Comparison of ENCODE assay signal across 16 cellular contexts in the genomic region with DNA sequence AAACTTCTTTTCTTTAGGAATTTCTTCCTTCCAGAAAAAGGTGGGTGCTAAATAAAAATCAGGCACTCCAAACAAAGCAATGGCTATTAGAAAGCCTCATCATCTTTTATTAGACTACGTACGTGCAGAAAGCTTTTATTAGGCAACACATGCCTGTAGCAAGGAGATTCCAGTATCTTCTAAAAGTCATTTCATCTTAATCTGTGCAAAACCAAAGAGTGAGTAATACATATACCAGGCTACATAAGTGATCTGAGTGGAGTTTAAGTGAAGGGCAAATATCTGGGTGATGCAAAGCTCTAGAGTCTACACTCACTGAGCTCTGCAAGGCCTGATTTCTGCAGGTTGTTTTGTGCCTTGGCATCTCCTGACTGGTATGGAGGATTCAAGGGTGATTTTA.
DNase-seq lines count a peak whose midpoint lies in the region; ATAC-seq lines count a peak whose summit lies in the region.
"Had no signal": no experiment of that assay in that cellular context is flagged by ENCODE, and none has a peak within 500 bp of the region (broad histone marks: within the 10 kb centered on the region; RNA-seq: fewer than 3 reads in every experiment).

No MANE protein-coding gene starts in this region.

- no peaks in the 10 kb centered on the region for H3K27me3 Mint-ChIP-seq in stimulated activated naive CD8-positive, alpha-beta T cell treated with anti-CD3 and anti-CD28 coated beads, Interleukin-15, amount 100 ng/mL, for 72 hours
- H3K27me3 Mint-ChIP-seq in activated T-helper 2 cell treated with anti-CD3 and anti-CD28 coated beads, Interferon-gamma antibody, Interleukin-2, Interleukin-4, amounts not matched to agents 10 μg/mL and 5 μg/mL and 100 μg/mL, durations not matched to agents 14 hours and 24 hours and 36 hours (ENCODE audit: low read depth), result no peaks in the 10 kb centered on the region

- no peak for DNase-seq in stimulated activated naive CD8-positive, alpha-beta T cell treated with anti-CD3 and anti-CD28 coated beads, Interleukin-15, amount 100 ng/mL, for 72 hours
- no peak for DNase-seq in stimulated activated naive CD8-positive, alpha-beta T cell treated with anti-CD3 and anti-CD28 coated beads, Interleukin-15, Interleukin-2, amounts not matched to agents 100 U/mL and 50 U/mL, for 24 hours
- no peak for DNase-seq in activated T-helper 2 cell treated with anti-CD3 and anti-CD28 coated beads, Interferon-gamma antibody, Interleukin-2, Interleukin-4, amounts not matched to agents 10 μg/mL and 5 μg/mL and 100 μg/mL, durations not matched to agents 14 hours and 24 hours and 36 hours (ENCODE audit: low spot score)
- DNase-seq in iris pigment epithelial cell (ENCODE audit: low read depth) (peak; percentile 12), substantia nigra (lab: John Stamatoyannopoulos, UW) (no peak), NCI-H1436 (lab: John Stamatoyannopoulos, UW) (no peak), NCI-H128 (lab: John Stamatoyannopoulos, UW; ENCODE audit: unreplicated experiment) (no peak)
- no peak for DNase-seq in activated effector memory CD4-positive, alpha-beta T cell treated with anti-CD3 and anti-CD28 coated beads, Interleukin-2, amount 50 U/mL, for 16 hours
- DNase-seq: EL, KG1, NCI-H1092, NCI-H1694, NCI-H2227 treated with DMSO at 0.1 percent for 48 hours, NCI-H524, SHP77 had no signal

- ATAC-seq in stimulated activated naive CD8-positive, alpha-beta T cell treated with anti-CD3 and anti-CD28 coated beads, Interleukin-15, amount 100 ng/mL, for 72 hours, result peak; percentile 68
- ATAC-seq in stimulated activated naive CD8-positive, alpha-beta T cell treated with anti-CD3 and anti-CD28 coated beads, Interleukin-15, Interleukin-2, amounts not matched to agents 100 U/mL and 50 U/mL, for 24 hours, result no peak
- ATAC-seq: HepG2 had no signal

- H3K27ac Mint-ChIP-seq in stimulated activated naive CD8-positive, alpha-beta T cell treated with anti-CD3 and anti-CD28 coated beads, Interleukin-15, amount 100 ng/mL, for 72 hours, result no peak overlapping the region
- H3K27ac Mint-ChIP-seq in activated T-helper 2 cell treated with anti-CD3 and anti-CD28 coated beads, Interferon-gamma antibody, Interleukin-2, Interleukin-4, amounts not matched to agents 10 μg/mL and 5 μg/mL and 100 μg/mL, durations not matched to agents 14 hours and 24 hours and 36 hours, result peak overlapping the region; percentile 30

- peak overlapping the region; percentile 23 for H3K27ac ChIP-seq in substantia nigra (ENCODE audit: low read depth, low read length, poor library complexity, severe bottlenecking)

- no peaks in the 10 kb centered on the region for H3K9me3 Mint-ChIP-seq in stimulated activated naive CD8-positive, alpha-beta T cell treated with anti-CD3 and anti-CD28 coated beads, Interleukin-15, amount 100 ng/mL, for 72 hours
- H3K9me3 Mint-ChIP-seq in activated T-helper 2 cell treated with anti-CD3 and anti-CD28 coated beads, Interferon-gamma antibody, Interleukin-2, Interleukin-4, amounts not matched to agents 10 μg/mL and 5 μg/mL and 100 μg/mL, durations not matched to agents 14 hours and 24 hours and 36 hours, result no peaks in the 10 kb centered on the region

- H3K36me3 Mint-ChIP-seq in activated T-helper 2 cell treated with anti-CD3 and anti-CD28 coated beads, Interferon-gamma antibody, Interleukin-2, Interleukin-4, amounts not matched to agents 10 μg/mL and 5 μg/mL and 100 μg/mL, durations not matched to agents 14 hours and 24 hours and 36 hours (ENCODE audit: low read depth), result peaks cover 59% of the 10 kb centered on the region

- intact Hi-C loops in activated T-helper 2 cell treated with anti-CD3 and anti-CD28 coated beads, Interferon-gamma antibody, Interleukin-2, Interleukin-4, amounts not matched to agents 10 μg/mL and 5 μg/mL and 100 μg/mL, durations not matched to agents 14 hours and 24 hours and 36 hours (cut with micrococcal nuclease), result no loop called here

- no peak overlapping the region for H3K4me3 Mint-ChIP-seq in stimulated activated naive CD8-positive, alpha-beta T cell treated with anti-CD3 and anti-CD28 coated beads, Interleukin-15, amount 100 ng/mL, for 72 hours
- H3K4me3 Mint-ChIP-seq in activated T-helper 2 cell treated with anti-CD3 and anti-CD28 coated beads, Interferon-gamma antibody, Interleukin-2, Interleukin-4, amounts not matched to agents 10 μg/mL and 5 μg/mL and 100 μg/mL, durations not matched to agents 14 hours and 24 hours and 36 hours (ENCODE audit: low read depth), result no peak overlapping the region

- peaks cover 19% of the 10 kb centered on the region for H3K4me1 Mint-ChIP-seq in stimulated activated naive CD8-positive, alpha-beta T cell treated with anti-CD3 and anti-CD28 coated beads, Interleukin-15, amount 100 ng/mL, for 72 hours
- H3K4me1 Mint-ChIP-seq in activated T-helper 2 cell treated with anti-CD3 and anti-CD28 coated beads, Interferon-gamma antibody, Interleukin-2, Interleukin-4, amounts not matched to agents 10 μg/mL and 5 μg/mL and 100 μg/mL, durations not matched to agents 14 hours and 24 hours and 36 hours (ENCODE audit: low read depth), result peaks cover 24% of the 10 kb centered on the region
